11 cellular contexts compared by ENCODE assay signal in genomic region chr15:68599560-68600071, GRCh38. TPM values are rescaled to one million over a fixed set of nuclear protein-coding genes. Genes with fewer than 3 reads are reported as not detected.
DNase-seq lines count a peak whose midpoint lies in the region; ATAC-seq and TF ChIP-seq lines count a peak whose summit lies in the region.
"Had no signal": no experiment of that assay in that cellular context is flagged by ENCODE, and none has a peak within 500 bp of the region (broad histone marks: within the 10 kb centered on the region; RNA-seq: fewer than 3 reads in every experiment).

No MANE protein-coding gene starts in this region.

- H3K4me1 Mint-ChIP-seq in chondrocyte (ENCODE audit: low read depth): peaks cover 89% of the 10 kb centered on the region
- peaks cover 87% of the 10 kb centered on the region for H3K4me1 Mint-ChIP-seq in nephron progenitor cell
- peaks cover 54% of the 10 kb centered on the region for H3K4me1 Mint-ChIP-seq in type B pancreatic cell (ENCODE audit: unreplicated experiment)

- no peak for TF ChIP-seq CTCF in chondrocyte (IDR thresholded peaks at IDR 0.05)
- no peak for TF ChIP-seq CTCF in nephron progenitor cell (IDR thresholded peaks at IDR 0.05)
- no peak for TF ChIP-seq CTCF in GM13977 (IDR thresholded peaks at IDR 0.05; ENCODE audit: extremely low read depth, insufficient read depth, missing control alignments)
- no peak for TF ChIP-seq CTCF in type B pancreatic cell (conservative IDR thresholded peaks at IDR 0.05)

- H3K4me3 Mint-ChIP-seq in chondrocyte (ENCODE audit: unreplicated experiment): no peak overlapping the region
- no peak overlapping the region for H3K4me3 Mint-ChIP-seq in nephron progenitor cell
- H3K4me3 Mint-ChIP-seq in type B pancreatic cell: no peak overlapping the region
- H3K4me3 Mint-ChIP-seq: IgD-negative memory B cell; natural killer cell treated with Interleukin-12 subunit alpha and Interleukin-12 subunit beta and Interleukin-15 and Interleukin-18, amount 100 ng/mL, for 72 hours had no signal

- H3K36me3 Mint-ChIP-seq in chondrocyte (ENCODE audit: low read depth) (peaks cover 2% of the 10 kb centered on the region), nephron progenitor cell (ENCODE audit: low read depth) (no peaks in the 10 kb centered on the region), type B pancreatic cell (no peaks in the 10 kb centered on the region)
- H3K36me3 Mint-ChIP-seq: natural killer cell treated with Interleukin-12 subunit alpha and Interleukin-12 subunit beta and Interleukin-15 and Interleukin-18, amount 100 ng/mL, for 72 hours had no signal

- H3K9me3 Mint-ChIP-seq in chondrocyte (ENCODE audit: low read depth) (no peaks in the 10 kb centered on the region), nephron progenitor cell (no peaks in the 10 kb centered on the region), type B pancreatic cell (no peaks in the 10 kb centered on the region)
- H3K9me3 Mint-ChIP-seq: IgD-negative memory B cell; natural killer cell treated with Interleukin-12 subunit alpha and Interleukin-12 subunit beta and Interleukin-15 and Interleukin-18, amount 100 ng/mL, for 72 hours had no signal

- H3K27ac Mint-ChIP-seq in chondrocyte (ENCODE audit: unreplicated experiment): peak overlapping the region; percentile 90
- H3K27ac Mint-ChIP-seq in nephron progenitor cell: peak overlapping the region; percentile 89
- no peak overlapping the region for H3K27ac Mint-ChIP-seq in type B pancreatic cell
- H3K27ac Mint-ChIP-seq: IgD-negative memory B cell; natural killer cell treated with Interleukin-12 subunit alpha and Interleukin-12 subunit beta and Interleukin-15 and Interleukin-18, amount 100 ng/mL, for 72 hours had no signal

- peak; percentile 97 for DNase-seq in COR-L47 (lab: John Stamatoyannopoulos, UW)
- peak; percentile 94 for DNase-seq in NCI-H1436 (lab: John Stamatoyannopoulos, UW)
- no peak for DNase-seq in chondrocyte (ENCODE audit: low spot score)
- DNase-seq in nephron progenitor cell: peak; percentile 78
- no peak for DNase-seq in GM13977 (ENCODE audit: low spot score)
- no peak for DNase-seq in activated CD4-positive, CD25-positive, alpha-beta regulatory T cell (lab: John Stamatoyannopoulos, UW)
- no peak for DNase-seq in type B pancreatic cell (ENCODE audit: extremely low spot score, unreplicated experiment)
- DNase-seq: Right ventricle myocardium superior had no signal

- H3K27me3 Mint-ChIP-seq in chondrocyte (ENCODE audit: low read depth) (no peaks in the 10 kb centered on the region), nephron progenitor cell (ENCODE audit: low read depth, poor library complexity) (peaks cover 15% of the 10 kb centered on the region), type B pancreatic cell (peaks cover 4% of the 10 kb centered on the region)

- ATAC-seq in HG03354 (IDR thresholded peaks at IDR 0.05; ENCODE audit: poor library complexity, severe bottlenecking, unreplicated experiment): no peak
- ATAC-seq: natural killer cell treated with Interleukin-12 subunit alpha and Interleukin-12 subunit beta and Interleukin-15 and Interleukin-18, amount 100 ng/mL, for 72 hours had no signal

- in situ Hi-C loops in GM13977 (cut with MboI; ENCODE audit: low pct_unique_long_range_greater_than_20kb, low sequenced_read_pairs, unreplicated experiment): no loop called here

RNA-seq across cellular contexts. Expression of gene CORO2B, which starts 20.8 kb away (rescaled TPM):
- total RNA-seq in chondrocyte (79.4 to 123 TPM (median 82.5 TPM) in 3 replicates), type B pancreatic cell (ENCODE audit: low replicate concordance) (1.6 and 3.9 TPM in 2 replicates)
- total RNA-seq: natural killer cell treated with Interleukin-12 subunit alpha and Interleukin-12 subunit beta and Interleukin-15 and Interleukin-18, amount 100 ng/mL, for 72 hours had no signal

Comparison
In these comparisons a context has a peak if more than half of its experiments do, and no peak if none do; other contexts are left out.
1. DNase-seq: peak in COR-L47 (single experiment), NCI-H1436 (single experiment) and nephron progenitor cell (single experiment); none in chondrocyte (single experiment), GM13977 (single experiment), activated CD4-positive, CD25-positive, alpha-beta regulatory T cell (0 of 4) and type B pancreatic cell (single experiment).
2. RNA of gene CORO2B, which starts 20.8 kb away (total RNA-seq): 79.4 to 123 TPM in chondrocyte; 1.6 to 3.9 TPM in type B pancreatic cell; every median in the first group is over 10 times any median in the second.